Comparison of ENCODE assay signal across 22 cellular contexts in the genomic region with DNA sequence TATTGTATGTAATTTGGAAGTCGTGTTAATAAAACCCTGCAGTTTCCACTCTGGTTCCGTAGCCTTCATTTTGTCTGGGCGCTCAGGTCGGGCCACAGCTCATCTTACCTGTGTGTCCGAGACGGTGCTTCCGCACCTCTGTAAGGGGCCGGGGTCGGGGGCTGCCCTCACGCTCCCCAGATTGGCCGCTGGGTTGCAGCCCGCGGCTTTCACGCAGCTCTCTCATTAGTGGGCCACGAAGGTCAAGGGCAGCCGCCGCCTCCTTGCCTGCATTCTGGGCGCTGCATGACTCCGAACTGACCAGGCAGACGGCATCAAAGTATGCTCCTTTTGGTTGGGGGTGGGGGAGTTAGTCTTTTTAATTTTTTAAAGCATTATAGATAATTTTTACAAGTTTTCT. TPM values are rescaled to one million over a fixed set of nuclear protein-coding genes. Genes with fewer than 3 reads are reported as not detected.
DNase-seq lines count a peak whose midpoint lies in the region; ATAC-seq, FAIRE-seq and TF ChIP-seq lines count a peak whose summit lies in the region.
"Had no signal": no experiment of that assay in that cellular context is flagged by ENCODE, and none has a peak within 500 bp of the region (broad histone marks: within the 10 kb centered on the region; RNA-seq: fewer than 3 reads in every experiment).

No MANE protein-coding gene starts in this region.

- in situ Hi-C loops in HepG2 (cut with HindIII; ENCODE audit: extremely low pct_ligation_motif_present, low pct_unique_long_range_greater_than_20kb), result no loop called here

- H3K4me1 ChIP-seq in HepG2 (ENCODE audit: insufficient read depth, low read length) (peaks cover 18% of the 10 kb centered on the region), neural progenitor cell (no peaks in the 10 kb centered on the region)
- H3K4me1 ChIP-seq: A549 had no signal

- POLR2A ChIA-PET in HepG2 (lab: Yijun Ruan, JAX), result no interaction called here

- peaks cover 7% of the 10 kb centered on the region for H3K27me3 Mint-ChIP-seq in activated T-cell treated with anti-CD3 and anti-CD28 coated beads, Interleukin-2, amount 50 U/mL, for 24 hours
- peaks cover 10% of the 10 kb centered on the region for H3K27me3 Mint-ChIP-seq in activated T-cell treated with anti-CD3 and anti-CD28 coated beads, Interleukin-2, amount 50 U/mL, for 72 hours (ENCODE audit: low read depth)
- peaks cover 13% of the 10 kb centered on the region for H3K27me3 Mint-ChIP-seq in neural progenitor cell (ENCODE audit: insufficient read depth, low read depth)

- no peak for DNase-seq in activated T-cell treated with anti-CD3 and anti-CD28 coated beads, Interleukin-2, amount 50 U/mL, for 24 hours
- no peak for DNase-seq in activated T-cell treated with anti-CD3 and anti-CD28 coated beads, Interleukin-2, amount 50 U/mL, for 72 hours
- DNase-seq in HepG2 (ENCODE audit: low spot score), result no peak
- DNase-seq in neural progenitor cell (ENCODE audit: low spot score), result no peak
- no peak for DNase-seq in NCI-H1048 (lab: John Stamatoyannopoulos, UW)
- DNase-seq: AML-193; Caco-2; CD4-positive, alpha-beta T cell; GOT3; H7; HFFc6; KBM-7 had no signal

- TF ChIP-seq EP300 in HepG2 (IDR thresholded peaks at IDR 0.05; ENCODE audit: low read depth in 2 of 2, low read length in 2 of 2) (no peak), HepG2 (CRISPR knock-in tag; IDR thresholded peaks at IDR 0.05; ENCODE audit: borderline replicate concordance) (no peak)

- no peak overlapping the region for H3K4me2 ChIP-seq in HepG2 (ENCODE audit: low read depth, low read length)
- H3K4me2 ChIP-seq in neural progenitor cell, result no peak overlapping the region
- H3K4me2 ChIP-seq: A549 had no signal

- FAIRE-seq in HepG2 (lab: Jason Lieb, UNC), result no peak
- FAIRE-seq: A549, D721Med, G401.6, GM12891 had no signal

- TF ChIP-seq POLR2A in HepG2 (IDR thresholded peaks at IDR 0.05; ENCODE audit: insufficient read depth in 1 of 2, low read depth in 2 of 2, low read length in 2 of 2), result no peak

- no peak for TF ChIP-seq CTCF in HepG2 (CRISPR knock-in tag; IDR thresholded peaks at IDR 0.05)
- TF ChIP-seq CTCF in neural progenitor cell (IDR thresholded peaks at IDR 0.05), result no peak

- no peak overlapping the region for H3K4me3 ChIP-seq in HepG2 (replicated peaks in 1 of 3; ENCODE audit: insufficient read depth in 1 of 3, low read depth in 2 of 3, low read length in 3 of 3)
- H3K4me3 ChIP-seq in neural progenitor cell, result no peak overlapping the region
- H3K4me3 ChIP-seq: A549 had no signal

- BruUV-seq in HepG2 (replicated peaks; lab: Mats Ljungman, UMichigan), result no TSS peak

- H2AFZ ChIP-seq in HepG2 (ENCODE audit: low read length), result no peak overlapping the region
- no peak overlapping the region for H2AFZ ChIP-seq in neural progenitor cell (replicated peaks)

- no peaks in the 10 kb centered on the region for H3K27me3 ChIP-seq in HepG2 (ENCODE audit: control insufficient read depth in 1 of 2, insufficient read depth in 2 of 2, low read length in 2 of 2)
- H3K27me3 ChIP-seq in neural progenitor cell, result peaks cover 11% of the 10 kb centered on the region

- CTCF ChIA-PET in HepG2 (lab: Yijun Ruan, JAX; ENCODE audit: low intra/inter-chr PET ratio, low total read pairs), result no interaction called here

- peak overlapping the region; percentile 34 for H3K27ac Mint-ChIP-seq in activated T-cell treated with anti-CD3 and anti-CD28 coated beads, Interleukin-2, amount 50 U/mL, for 24 hours
- H3K27ac Mint-ChIP-seq in activated T-cell treated with anti-CD3 and anti-CD28 coated beads, Interleukin-2, amount 50 U/mL, for 72 hours, result no peak overlapping the region
- peak overlapping the region; percentile 57 for H3K27ac Mint-ChIP-seq in neural progenitor cell
- H3K27ac Mint-ChIP-seq: CD4-positive, alpha-beta T cell; HFFc6 had no signal

- H3K9ac ChIP-seq in HepG2 (ENCODE audit: insufficient read depth, low read depth, low read length), result no peak overlapping the region
- no peak overlapping the region for H3K9ac ChIP-seq in neural progenitor cell

- H3K9me3 Mint-ChIP-seq in activated T-cell treated with anti-CD3 and anti-CD28 coated beads, Interleukin-2, amount 50 U/mL, for 24 hours, result no peaks in the 10 kb centered on the region
- H3K9me3 Mint-ChIP-seq in activated T-cell treated with anti-CD3 and anti-CD28 coated beads, Interleukin-2, amount 50 U/mL, for 72 hours, result no peaks in the 10 kb centered on the region
- no peaks in the 10 kb centered on the region for H3K9me3 Mint-ChIP-seq in neural progenitor cell
- H3K9me3 Mint-ChIP-seq: CD4-positive, alpha-beta T cell; HFFc6 had no signal

- H3K9me3 ChIP-seq in HepG2 (ENCODE audit: low read length), result no peaks in the 10 kb centered on the region
- H3K9me3 ChIP-seq in neural progenitor cell (ENCODE audit: low read depth), result no peaks in the 10 kb centered on the region
- H3K9me3 ChIP-seq: A549, Caco-2 had no signal

- TF ChIP-seq RAD21 in HepG2 (CRISPR knock-in tag; IDR thresholded peaks at IDR 0.05), result no peak

- no peaks in the 10 kb centered on the region for H3K79me2 ChIP-seq in HepG2 (ENCODE audit: insufficient read depth, low read length)
- H3K79me2 ChIP-seq in neural progenitor cell (ENCODE audit: low read depth), result no peaks in the 10 kb centered on the region

- H3K27ac ChIP-seq in HepG2 (ENCODE audit: extremely low read length, insufficient read depth, low read length), result no peak overlapping the region
- H3K27ac ChIP-seq in neural progenitor cell, result no peak overlapping the region
- H3K27ac ChIP-seq: 22Rv1, A549, C4-2B had no signal

- peaks cover 6% of the 10 kb centered on the region for H3K4me1 Mint-ChIP-seq in activated T-cell treated with anti-CD3 and anti-CD28 coated beads, Interleukin-2, amount 50 U/mL, for 24 hours (ENCODE audit: low read depth)
- H3K4me1 Mint-ChIP-seq in activated T-cell treated with anti-CD3 and anti-CD28 coated beads, Interleukin-2, amount 50 U/mL, for 72 hours (ENCODE audit: low read depth), result peaks cover 6% of the 10 kb centered on the region
- H3K4me1 Mint-ChIP-seq in neural progenitor cell, result peaks cover 9% of the 10 kb centered on the region

- H3K4me3 Mint-ChIP-seq in activated T-cell treated with anti-CD3 and anti-CD28 coated beads, Interleukin-2, amount 50 U/mL, for 24 hours, result no peak overlapping the region
- H3K4me3 Mint-ChIP-seq in activated T-cell treated with anti-CD3 and anti-CD28 coated beads, Interleukin-2, amount 50 U/mL, for 72 hours, result no peak overlapping the region
- no peak overlapping the region for H3K4me3 Mint-ChIP-seq in neural progenitor cell
- H3K4me3 Mint-ChIP-seq: CD4-positive, alpha-beta T cell; HFFc6 had no signal

- H4K20me1 ChIP-seq in HepG2 (ENCODE audit: insufficient read depth, low read length), result peaks cover 7% of the 10 kb centered on the region; the same call in 1 of the 2 replicates
- peaks cover 8% of the 10 kb centered on the region for H4K20me1 ChIP-seq in neural progenitor cell (ENCODE audit: low read depth)

- ATAC-seq in activated T-cell treated with anti-CD3 and anti-CD28 coated beads, Interleukin-2, amount 50 U/mL, for 72 hours (replicated peaks in 1 of 2), result no peak
- ATAC-seq in HepG2, result no peak
- no peak for ATAC-seq in HG02759 (IDR thresholded peaks at IDR 0.05; ENCODE audit: unreplicated experiment)
- no peak for ATAC-seq in HG03521 (IDR thresholded peaks at IDR 0.05; ENCODE audit: unreplicated experiment)
- ATAC-seq: A549, HCT116 had no signal

- H3K36me3 Mint-ChIP-seq in activated T-cell treated with anti-CD3 and anti-CD28 coated beads, Interleukin-2, amount 50 U/mL, for 24 hours (ENCODE audit: low read depth), result peaks cover 82% of the 10 kb centered on the region
- H3K36me3 Mint-ChIP-seq in activated T-cell treated with anti-CD3 and anti-CD28 coated beads, Interleukin-2, amount 50 U/mL, for 72 hours (ENCODE audit: insufficient read depth in 2 of 2), result peaks cover 6 to 14% of the 10 kb centered on the region in 2 donors
- peaks cover 32% of the 10 kb centered on the region for H3K36me3 Mint-ChIP-seq in neural progenitor cell

- H3K36me3 ChIP-seq in HepG2 (replicated peaks in 1 of 2; ENCODE audit: control insufficient read depth in 1 of 2, insufficient read depth in 2 of 2, low read length in 2 of 2) (peaks cover 12 to 48% of the 10 kb centered on the region in 2 experiments), neural progenitor cell (no peaks in the 10 kb centered on the region)

- intact Hi-C loops in HepG2 (cut with micrococcal nuclease; ENCODE audit: unreplicated experiment), result no loop called here

- peaks cover 5% of the 10 kb centered on the region for H3F3A ChIP-seq in neural progenitor cell (ENCODE audit: low read depth)

- WGBS in HepG2 (ENCODE audit: low lambda C conversion rate), result 97% methylated on average over 14 of the region's 20 CpGs

RNA-seq across cellular contexts. Expression of a gene that starts 30.8 kb away (rescaled TPM):
- under 1 TPM; 0.05 to 0.10 TPM for total RNA-seq in activated T-cell treated with anti-CD3 and anti-CD28 coated beads, Interleukin-2, amount 50 U/mL, for 72 hours
- 1.7 and 1.9 TPM in 2 replicates for total RNA-seq in HepG2 (2016; rRNA removed; fragmentation: Illumina TruSeq; extraction: Trizol)
- total RNA-seq in HepG2 (2016; cell fraction: cytosol; rRNA removed; fragmentation: Illumina TruSeq; extraction: Trizol; ENCODE audit: low read depth), result 0.10 and 0.53 TPM in 2 replicates
- 1.3 and 2.2 TPM in 2 replicates for total RNA-seq in HepG2 (2016; cell fraction: insoluble cytoplasmic fraction; rRNA removed; fragmentation: Illumina TruSeq; extraction: Trizol)
- 0.80 and 1.6 TPM in 2 replicates for total RNA-seq in HepG2 (2016; cell fraction: membrane; rRNA removed; fragmentation: Illumina TruSeq; extraction: Trizol)
- total RNA-seq in HepG2 (2016; cell fraction: nucleus; rRNA removed; fragmentation: Illumina TruSeq; extraction: Trizol), result 1.3 TPM in 2 replicates
- polyA plus RNA-seq in HepG2 (2011; rRNA removed), result 3.4 and 4.9 TPM in 2 replicates
- 1.9 and 3.3 TPM in 2 replicates for polyA plus RNA-seq in HepG2 (2011; cell fraction: cytosol; rRNA removed)
- polyA plus RNA-seq in HepG2 (2011; cell fraction: nucleus; rRNA removed), result 12.2 and 16.4 TPM in 2 replicates
- polyA plus RNA-seq in HepG2 (2012), result 3.5 and 6.3 TPM in 2 replicates
- 0.17 TPM in 2 replicates for polyA plus RNA-seq in HepG2 (2016; cell fraction: cytosol; fragmentation: Illumina TruSeq; extraction: Trizol; ENCODE audit: low read depth)
- 1.8 and 2.1 TPM in 2 replicates for polyA plus RNA-seq in HepG2 (2016; cell fraction: insoluble cytoplasmic fraction; fragmentation: Illumina TruSeq; extraction: Trizol; ENCODE audit: low read depth)
- polyA plus RNA-seq in HepG2 (2016; cell fraction: membrane; fragmentation: Illumina TruSeq; extraction: Trizol; ENCODE audit: low read depth), result 0.12 and 0.47 TPM in 2 replicates
- 3.9 and 4.1 TPM in 2 replicates for polyA plus RNA-seq in HepG2 (2016; cell fraction: nucleus; fragmentation: Illumina TruSeq; extraction: Trizol; ENCODE audit: insufficient read depth, low read depth)
- 9.0 TPM in 1 of 2 replicates, not detected in the other for polyA minus RNA-seq in HepG2 (2011; rRNA and poly(A)+ RNA removed; ENCODE audit: low replicate concordance)
- 4.0 and 5.5 TPM in 2 replicates for polyA minus RNA-seq in HepG2 (2011; cell fraction: cytosol; rRNA and poly(A)+ RNA removed)
- polyA minus RNA-seq in HepG2 (2011; cell fraction: nucleus; rRNA and poly(A)+ RNA removed), result 4.5 and 5.2 TPM in 2 replicates
- total RNA-seq in neural progenitor cell (ENCODE audit: low replicate concordance), result 0.03 TPM in 1 of 2 replicates, not detected in the other
- total RNA-seq: CD4-positive, alpha-beta T cell; HFFc6 had no signal
- polyA plus RNA-seq: BJ had no signal
